1 cellular context compared by ENCODE assay signal in genomic region chr17:67056746-67057490, GRCh38.
TF ChIP-seq lines count a peak whose summit lies in the region.

No MANE protein-coding gene starts in this region.

TF ChIP-seq in GM23338, 12 proteins besides CTCF, POLR2A, EP300 and RAD21 (continued from another document):
- TF ChIP-seq ZNF462 (CRISPR knock-in tag; IDR thresholded peaks at IDR 0.05) (no peak), STAT1 (IDR thresholded peaks at IDR 0.05; ENCODE audit: unreplicated experiment) (no peak), ETS1 (IDR thresholded peaks at IDR 0.05) (no peak), POLR2AphosphoS5 (IDR thresholded peaks at IDR 0.05; ENCODE audit: low read depth) (no peak), NANOG (IDR thresholded peaks at IDR 0.05; ENCODE audit: borderline replicate concordance) (no peak), CREB1 (CRISPR knock-in tag; IDR thresholded peaks at IDR 0.05; ENCODE audit: low read depth) (no peak), REST (IDR thresholded peaks at IDR 0.05; ENCODE audit: unreplicated experiment) (no peak), EZH2 (IDR thresholded peaks at IDR 0.05; ENCODE audit: low read depth, unreplicated experiment) (no peak), JUNB (IDR thresholded peaks at IDR 0.05; ENCODE audit: unreplicated experiment) (no peak), ZNF331 (CRISPR knock-in tag; IDR thresholded peaks at IDR 0.05; ENCODE audit: low read depth) (no peak)
